Comparison of ENCODE assay signal across 24 cellular contexts in genomic region chr6:91435630-91436029, GRCh38.
"Had no signal": no experiment of that assay in that cellular context is flagged by ENCODE, and none has a peak within 500 bp of the region (broad histone marks: within the 10 kb centered on the region; RNA-seq: fewer than 3 reads in every experiment).

No MANE protein-coding gene starts in this region.

- H3K36me3 Mint-ChIP-seq: memory B cell; mesothelial cell of epicardium; natural killer cell treated with Interleukin-12 subunit alpha and Interleukin-12 subunit beta and Interleukin-15 and Interleukin-18, amount 100 ng/mL, for 72 hours; neural progenitor cell; stimulated activated effector memory CD8-positive, alpha-beta T cell treated with anti-CD3 and anti-CD28 coated beads, Interleukin-12 subunit alpha, Interleukin-12 subunit beta, amount 100 ng/mL, for 72 hours; type B pancreatic cell had no signal

- H3K27ac Mint-ChIP-seq: dendritic cell treated with granulocyte-macrophage colony-stimulating factor and Interleukin-4, amounts not matched to agents 40 ng/mL and 50 ng/mL, for 4 days; memory B cell; mesothelial cell of epicardium; natural killer cell treated with Interleukin-12 subunit alpha and Interleukin-12 subunit beta and Interleukin-15 and Interleukin-18, amount 100 ng/mL, for 72 hours; neural progenitor cell; progenitor cell of endocrine pancreas; stimulated activated effector memory CD8-positive, alpha-beta T cell treated with anti-CD3 and anti-CD28 coated beads, Interleukin-12 subunit alpha, Interleukin-12 subunit beta, amount 100 ng/mL, for 72 hours; type B pancreatic cell had no signal

- H3K27me3 ChIP-seq: heart left ventricle, neural progenitor cell, pancreas, right lobe of liver, suprapubic skin, thyroid gland, uterus had no signal

- H3K27ac ChIP-seq: heart left ventricle, left ventricle myocardium inferior, lower lobe of right lung, neural progenitor cell, pancreas, right lobe of liver, suprapubic skin, thyroid gland, uterus had no signal

- H3K4me3 Mint-ChIP-seq: dendritic cell treated with granulocyte-macrophage colony-stimulating factor and Interleukin-4, amounts not matched to agents 40 ng/mL and 50 ng/mL, for 4 days; memory B cell; mesothelial cell of epicardium; natural killer cell treated with Interleukin-12 subunit alpha and Interleukin-12 subunit beta and Interleukin-15 and Interleukin-18, amount 100 ng/mL, for 72 hours; neural progenitor cell; stimulated activated effector memory CD8-positive, alpha-beta T cell treated with anti-CD3 and anti-CD28 coated beads, Interleukin-12 subunit alpha, Interleukin-12 subunit beta, amount 100 ng/mL, for 72 hours; type B pancreatic cell had no signal

- H3K4me1 Mint-ChIP-seq: memory B cell; stimulated activated effector memory CD8-positive, alpha-beta T cell treated with anti-CD3 and anti-CD28 coated beads, Interleukin-12 subunit alpha, Interleukin-12 subunit beta, amount 100 ng/mL, for 72 hours had no signal

- H3K36me3 ChIP-seq: heart left ventricle, left ventricle myocardium inferior, lower lobe of right lung, neural progenitor cell, pancreas, right lobe of liver, suprapubic skin, thyroid gland, uterus had no signal

- ATAC-seq: heart left ventricle; lower lobe of right lung; natural killer cell treated with Interleukin-12 subunit alpha and Interleukin-12 subunit beta and Interleukin-15 and Interleukin-18, amount 100 ng/mL, for 72 hours; pancreas; right lobe of liver; stimulated activated effector memory CD8-positive, alpha-beta T cell treated with anti-CD3 and anti-CD28 coated beads, Interleukin-12 subunit alpha, Interleukin-12 subunit beta, amount 100 ng/mL, for 72 hours; stimulated activated naive CD8-positive, alpha-beta T cell treated with anti-CD3 and anti-CD28 coated beads, Interleukin-15, Interleukin-2, amounts not matched to agents 100 U/mL and 50 U/mL, for 24 hours had no signal

- H3K9me3 ChIP-seq: heart left ventricle, left ventricle myocardium inferior, lower lobe of right lung, pancreas, right lobe of liver, suprapubic skin, thyroid gland, uterus had no signal

- H3K9ac ChIP-seq: neural progenitor cell had no signal

- H3K4me2 ChIP-seq: neural progenitor cell had no signal

- H3K9me3 Mint-ChIP-seq: dendritic cell treated with granulocyte-macrophage colony-stimulating factor and Interleukin-4, amounts not matched to agents 40 ng/mL and 50 ng/mL, for 4 days; memory B cell; mesothelial cell of epicardium; neural progenitor cell; type B pancreatic cell had no signal

- H3K4me1 ChIP-seq: heart left ventricle, left ventricle myocardium inferior, lower lobe of right lung, pancreas, right lobe of liver, suprapubic skin, uterus had no signal

- FAIRE-seq: colon, pancreas had no signal

- H3K27me3 Mint-ChIP-seq: dendritic cell treated with granulocyte-macrophage colony-stimulating factor and Interleukin-4, amounts not matched to agents 40 ng/mL and 50 ng/mL, for 4 days; memory B cell; natural killer cell treated with Interleukin-12 subunit alpha and Interleukin-12 subunit beta and Interleukin-15 and Interleukin-18, amount 100 ng/mL, for 72 hours; progenitor cell of endocrine pancreas; type B pancreatic cell had no signal

- H2AFZ ChIP-seq: neural progenitor cell had no signal

- DNase-seq: foreskin melanocyte; heart left ventricle; hippocampal formation; left ventricle myocardium inferior; lower lobe of right lung; nucleus accumbens; pancreas; retina; right lobe of liver; stimulated activated CD4-positive, alpha-beta T cell treated with anti-CD3 and anti-CD28 coated beads, Interleukin-4, amount 100 ng/mL, for 1 hour; stimulated activated CD8-positive, alpha-beta memory T cell treated with anti-CD3 and anti-CD28 coated beads, Interleukin-4, amount 100 ng/mL, for 48 hours; stimulated activated naive CD8-positive, alpha-beta T cell treated with anti-CD3 and anti-CD28 coated beads, Interleukin-15, Interleukin-2, amounts not matched to agents 100 U/mL and 50 U/mL, for 24 hours; thyroid gland; uterus had no signal

- H3K4me3 ChIP-seq: heart left ventricle, left ventricle myocardium inferior, lower lobe of right lung, neural progenitor cell, pancreas, right lobe of liver, suprapubic skin, thyroid gland, uterus had no signal
